ENCODE assay signal across 9 cellular contexts in genomic region chr10:102394079-102394800, GRCh38. TPM values are rescaled to one million over a fixed set of nuclear protein-coding genes. Genes with fewer than 3 reads are reported as not detected.
DNase-seq lines count a peak whose midpoint lies in the region; ATAC-seq and TF ChIP-seq lines count a peak whose summit lies in the region.
"Had no signal": no experiment of that assay in that cellular context is flagged by ENCODE, and none has a peak within 500 bp of the region (broad histone marks: within the 10 kb centered on the region; RNA-seq: fewer than 3 reads in every experiment).

No MANE protein-coding gene starts in this region.

- no peaks in the 10 kb centered on the region for H3K36me3 ChIP-seq in ectodermal cell (ENCODE audit: control insufficient read depth, insufficient read depth, low read length)

- H3K9me3 Mint-ChIP-seq in activated CD8-positive, alpha-beta T cell treated with anti-CD3 and anti-CD28 coated beads for 36 hours = no peaks in the 10 kb centered on the region

- peaks cover 56% of the 10 kb centered on the region for H3K27me3 ChIP-seq in ectodermal cell (ENCODE audit: control insufficient read depth, insufficient read depth, low read length, poor library complexity, severe bottlenecking)

- H3K27ac Mint-ChIP-seq in activated CD8-positive, alpha-beta T cell treated with anti-CD3 and anti-CD28 coated beads for 36 hours = peak overlapping the region; percentile 98

- CTCF ChIA-PET in activated CD8-positive, alpha-beta T cell treated with anti-CD3 and anti-CD28 coated beads for 36 hours (lab: Charles Lee) = interaction anchor here (0.8 to 15.2 kb wide), 33 partner anchors 9 to 241 kb away, joined by 3 to 143 read pairs (median 5); partner anchors contain the start of genes C10orf95, CUEDC2, ELOVL3 and FBXL15

- intact Hi-C loops in activated CD8-positive, alpha-beta T cell treated with anti-CD3 and anti-CD28 coated beads for 36 hours (cut with micrococcal nuclease) = loop anchor here (2.0 kb wide), 2 partner anchors 85 to 149 kb away; partner anchors contain the start of gene GBF1

- DNase-seq in Ammon's horn (ENCODE audit: low spot score) (peak; percentile 85), NCI-H774 (lab: John Stamatoyannopoulos, UW) (peak; percentile 54), medulla oblongata (ENCODE audit: extremely low spot score) (peak; percentile 91)
- peak; percentile 98 for DNase-seq in activated CD8-positive, alpha-beta T cell treated with anti-CD3 and anti-CD28 coated beads for 36 hours
- peak; percentile 94 to 97 (median 96) for DNase-seq in stimulated activated CD4-positive, alpha-beta T cell treated with anti-CD3 and anti-CD28 coated beads, TNF-alpha, amount 100 ng/mL, for 48 hours (ENCODE audit: low read depth in 3 of 3)

- H3K4me1 ChIP-seq in ectodermal cell (ENCODE audit: control insufficient read depth, insufficient read depth, low read length) = peaks cover 14% of the 10 kb centered on the region

- no peaks in the 10 kb centered on the region for H3K9me3 ChIP-seq in ectodermal cell (ENCODE audit: control insufficient read depth, low read length)

- no peak for TF ChIP-seq CTCF in activated CD8-positive, alpha-beta T cell treated with anti-CD3 and anti-CD28 coated beads for 36 hours (IDR thresholded peaks at IDR 0.05)

- no peak overlapping the region for H3K27ac ChIP-seq in ectodermal cell (ENCODE audit: insufficient read depth, low read depth, low read length, poor library complexity, severe bottlenecking)

- 1% methylated on average over 71 of the region's 71 CpGs for WGBS in ectodermal cell, 2 experiments

- ATAC-seq in GM18873 (IDR thresholded peaks at IDR 0.05; ENCODE audit: low FRiP score, unreplicated experiment) (peak; percentile 77), HG03135 (IDR thresholded peaks at IDR 0.05; ENCODE audit: unreplicated experiment) (peak; percentile 73)
- ATAC-seq in activated CD8-positive, alpha-beta T cell treated with anti-CD3 and anti-CD28 coated beads for 36 hours = peak; percentile 85

- H3K4me1 Mint-ChIP-seq in activated CD8-positive, alpha-beta T cell treated with anti-CD3 and anti-CD28 coated beads for 36 hours (ENCODE audit: low read depth) = peaks cover 44% of the 10 kb centered on the region

- POLR2A ChIA-PET in activated CD8-positive, alpha-beta T cell treated with anti-CD3 and anti-CD28 coated beads for 36 hours (lab: Charles Lee) = interaction anchor here (0.7 to 9.1 kb wide), 28 partner anchors 10 to 316 kb away, joined by 3 to 107 read pairs (median 6); partner anchors contain the start of genes C10orf95, CUEDC2, ELOVL3 and FBXL15

- H3K4me3 Mint-ChIP-seq in activated CD8-positive, alpha-beta T cell treated with anti-CD3 and anti-CD28 coated beads for 36 hours = peak overlapping the region; percentile 93

- H3K36me3 Mint-ChIP-seq in activated CD8-positive, alpha-beta T cell treated with anti-CD3 and anti-CD28 coated beads for 36 hours (ENCODE audit: low read depth) = peaks cover 40% of the 10 kb centered on the region

- H3K4me3 ChIP-seq in ectodermal cell (ENCODE audit: insufficient read depth, low read depth, low read length) = peak overlapping the region; percentile 71

- no peaks in the 10 kb centered on the region for H3K27me3 Mint-ChIP-seq in activated CD8-positive, alpha-beta T cell treated with anti-CD3 and anti-CD28 coated beads for 36 hours

RNA-seq across cellular contexts. Expression of gene NFKB2, which starts 1.3 kb away (rescaled TPM):
- total RNA-seq in activated CD8-positive, alpha-beta T cell treated with anti-CD3 and anti-CD28 coated beads for 36 hours = 100 to 1,000 TPM; 251 to 253 TPM
- polyA plus RNA-seq in ectodermal cell (2013, experiment 1 of 4) = 22.6 TPM
- polyA plus RNA-seq in ectodermal cell (2013, experiment 2 of 4) = 16.3 TPM
- 15.0 TPM for polyA plus RNA-seq in ectodermal cell (2013, experiment 3 of 4)
- 17.0 TPM for polyA plus RNA-seq in ectodermal cell (2013, experiment 4 of 4)

RNA-seq across cellular contexts. Expression of gene PSD, which starts 24.3 kb away (rescaled TPM):
- total RNA-seq in activated CD8-positive, alpha-beta T cell treated with anti-CD3 and anti-CD28 coated beads for 36 hours = 10 to 100 TPM in 1 of 2 experiments, 1 to 10 TPM in 1; 9.3 to 10.4 TPM
- 6.1 TPM for polyA plus RNA-seq in ectodermal cell (2013, experiment 1 of 4)
- 5.4 TPM for polyA plus RNA-seq in ectodermal cell (2013, experiment 2 of 4)
- polyA plus RNA-seq in ectodermal cell (2013, experiment 3 of 4) = 5.8 TPM
- polyA plus RNA-seq in ectodermal cell (2013, experiment 4 of 4) = 7.0 TPM

RNA-seq across cellular contexts. Expression of gene FBXL15, which starts 26.4 kb away (rescaled TPM):
- total RNA-seq in activated CD8-positive, alpha-beta T cell treated with anti-CD3 and anti-CD28 coated beads for 36 hours = 10 to 100 TPM; 14.1 to 15.7 TPM
- 6.9 TPM for polyA plus RNA-seq in ectodermal cell (2013, experiment 1 of 4)
- 5.9 TPM for polyA plus RNA-seq in ectodermal cell (2013, experiment 2 of 4)
- 8.9 TPM for polyA plus RNA-seq in ectodermal cell (2013, experiment 3 of 4)
- 8.7 TPM for polyA plus RNA-seq in ectodermal cell (2013, experiment 4 of 4)

RNA-seq across cellular contexts. Expression of gene CUEDC2, which starts 38.1 kb away (rescaled TPM):
- 10 to 100 TPM; 71.8 to 76.4 TPM for total RNA-seq in activated CD8-positive, alpha-beta T cell treated with anti-CD3 and anti-CD28 coated beads for 36 hours
- polyA plus RNA-seq in ectodermal cell (2013, experiment 1 of 4) = 106 TPM
- polyA plus RNA-seq in ectodermal cell (2013, experiment 2 of 4) = 103 TPM
- polyA plus RNA-seq in ectodermal cell (2013, experiment 3 of 4) = 91.0 TPM
- 98.4 TPM for polyA plus RNA-seq in ectodermal cell (2013, experiment 4 of 4)

RNA-seq across cellular contexts. Expression of gene C10orf95, which starts 57.1 kb away (rescaled TPM):
- total RNA-seq in activated CD8-positive, alpha-beta T cell treated with anti-CD3 and anti-CD28 coated beads for 36 hours = under 1 TPM; 0.20 to 0.36 TPM
- polyA plus RNA-seq in ectodermal cell (2013, experiment 1 of 4) = not detected
- polyA plus RNA-seq in ectodermal cell (2013, experiment 2 of 4) = 0.12 TPM
- not detected for polyA plus RNA-seq in ectodermal cell (2013, experiment 3 of 4)
- not detected for polyA plus RNA-seq in ectodermal cell (2013, experiment 4 of 4)
- total RNA-seq: subcutaneous adipose tissue had no signal
